In the genomic region with DNA sequence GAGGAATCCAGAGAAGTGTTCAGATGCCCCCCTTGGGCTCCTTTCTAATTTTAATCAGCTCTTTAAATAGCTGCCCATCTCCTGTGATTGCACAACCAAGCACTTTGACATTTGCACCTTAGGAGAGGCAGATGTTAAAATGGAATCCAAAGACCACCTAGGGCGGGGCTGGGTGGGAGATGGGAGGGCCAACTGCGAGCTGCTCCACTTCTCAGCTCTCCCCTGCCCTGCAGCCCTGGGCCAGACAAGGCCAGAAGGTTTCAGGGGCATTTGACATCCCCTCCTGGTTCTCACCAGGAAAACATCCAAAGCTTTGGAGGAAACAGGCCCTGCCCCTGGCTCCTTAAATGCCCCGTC, we compare ENCODE assay signal across 11 cellular contexts.
A peak's percentile ranks its signal among the peaks of the same experiment; 100 is the strongest.
DNase-seq lines count a peak whose midpoint lies in the region; ATAC-seq and TF ChIP-seq lines count a peak whose summit lies in the region.
"Had no signal": no experiment of that assay in that cellular context is flagged by ENCODE, and none has a peak within 500 bp of the region (broad histone marks: within the 10 kb centered on the region; RNA-seq: fewer than 3 reads in every experiment).

No MANE protein-coding gene starts in this region.

- peaks cover 43% of the 10 kb centered on the region for H3K36me3 Mint-ChIP-seq in activated CD4-positive, alpha-beta memory T cell treated with anti-CD3 and anti-CD28 coated beads, Interleukin-2, amount 10 ng/mL, durations not matched to agents 7 days and 5 days (ENCODE audit: low read depth)

- no peaks in the 10 kb centered on the region for H3K27me3 Mint-ChIP-seq in activated CD4-positive, alpha-beta memory T cell treated with anti-CD3 and anti-CD28 coated beads, Interleukin-2, amount 10 ng/mL, durations not matched to agents 7 days and 5 days

- H2AFZ ChIP-seq in hepatocyte: no peak overlapping the region

- POLR2A ChIA-PET in activated CD4-positive, alpha-beta memory T cell treated with anti-CD3 and anti-CD28 coated beads, Interleukin-2, amount 10 ng/mL, durations not matched to agents 7 days and 5 days (lab: Charles Lee): interaction anchor here (1.0 to 2.8 kb wide), 17 partner anchors 8 to 603 kb away, joined by 3 to 41 read pairs (median 7); a partner anchor contains a TSS

- H3K79me2 ChIP-seq in hepatocyte: no peaks in the 10 kb centered on the region

- no peak overlapping the region for H3K4me2 ChIP-seq in hepatocyte

- ATAC-seq in gastrocnemius medialis (peak in 1 of 2 donors; percentile 32), HG03469 (IDR thresholded peaks at IDR 0.05; ENCODE audit: unreplicated experiment) (no peak), GM19023 (IDR thresholded peaks at IDR 0.05; ENCODE audit: unreplicated experiment) (no peak)

- no peaks in the 10 kb centered on the region for H3K9me3 Mint-ChIP-seq in activated CD4-positive, alpha-beta memory T cell treated with anti-CD3 and anti-CD28 coated beads, Interleukin-2, amount 10 ng/mL, durations not matched to agents 7 days and 5 days

- H3K4me1 Mint-ChIP-seq in activated CD4-positive, alpha-beta memory T cell treated with anti-CD3 and anti-CD28 coated beads, Interleukin-2, amount 10 ng/mL, durations not matched to agents 7 days and 5 days: peaks cover 36% of the 10 kb centered on the region

- intact Hi-C loops in gastrocnemius medialis (cut with DNase I; ENCODE audit: low total_unique reads): no loop called here

- H3K4me1 ChIP-seq in hepatocyte (ENCODE audit: insufficient read depth) (no peaks in the 10 kb centered on the region), gastrocnemius medialis (peaks cover 27 to 40% of the 10 kb centered on the region in 2 donors)

- H3K9me2 ChIP-seq in hepatocyte (replicated peaks; ENCODE audit: insufficient read depth): no peaks in the 10 kb centered on the region

- H4K20me1 ChIP-seq in hepatocyte (ENCODE audit: insufficient read depth, poor library complexity, severe bottlenecking): no peaks in the 10 kb centered on the region

- CTCF ChIA-PET in activated CD4-positive, alpha-beta memory T cell treated with anti-CD3 and anti-CD28 coated beads, Interleukin-2, amount 10 ng/mL, durations not matched to agents 7 days and 5 days (lab: Charles Lee): interaction anchor here (1.1 to 1.4 kb wide), 2 partner anchors 10 to 16 kb away, joined by 3 to 4 read pairs; no protein-coding TSS in a partner anchor

- WGBS in hepatocyte (ENCODE audit: low lambda C conversion rate, missing lambda C conversion rate): 77% methylated on average over 3 of the region's 3 CpGs

- H3K36me3 ChIP-seq in hepatocyte (replicated peaks; ENCODE audit: insufficient read depth, low read depth): no peaks in the 10 kb centered on the region
- H3K36me3 ChIP-seq in gastrocnemius medialis: peaks cover 0 to 19% of the 10 kb centered on the region in 2 donors

- H3K27me3 ChIP-seq in hepatocyte (no peaks in the 10 kb centered on the region), gastrocnemius medialis (no peaks in the 10 kb centered on the region)
- H3K27me3 ChIP-seq: adrenal gland had no signal

- in situ Hi-C loops in gastrocnemius medialis (cut with MboI; ENCODE audit: low sequenced_read_pairs in 4 of 4): no loop called here

- peak overlapping the region; percentile 1 for H3K27ac ChIP-seq in hepatocyte
- H3K27ac ChIP-seq in gastrocnemius medialis: peak overlapping the region; percentile 37 to 74 (median 64)
- H3K27ac ChIP-seq: epithelial cell of prostate had no signal

- peak overlapping the region; percentile 79 for H3K4me3 Mint-ChIP-seq in activated CD4-positive, alpha-beta memory T cell treated with anti-CD3 and anti-CD28 coated beads, Interleukin-2, amount 10 ng/mL, durations not matched to agents 7 days and 5 days

- H3K4me3 ChIP-seq in hepatocyte: no peak overlapping the region
- H3K4me3 ChIP-seq in gastrocnemius medialis: no peak overlapping the region

- peak overlapping the region; percentile 95 for H3K27ac Mint-ChIP-seq in activated CD4-positive, alpha-beta memory T cell treated with anti-CD3 and anti-CD28 coated beads, Interleukin-2, amount 10 ng/mL, durations not matched to agents 7 days and 5 days

- peak; percentile 33 for DNase-seq in ELF-1 (ENCODE audit: low read depth, low spot score)
- no peak for DNase-seq in activated CD4-positive, alpha-beta memory T cell treated with anti-CD3 and anti-CD28 coated beads, Interleukin-2, amount 10 ng/mL, durations not matched to agents 7 days and 5 days
- DNase-seq in hepatocyte (ENCODE audit: low spot score): no peak
- DNase-seq in gastrocnemius medialis: no peak
- no peak for DNase-seq in HUDEP-2 (lab: John Stamatoyannopoulos, UW; ENCODE audit: unreplicated experiment in 76 of 76)
- no peak for DNase-seq in SIG-M5 (lab: John Stamatoyannopoulos, UW)
- DNase-seq: NCI-H187 had no signal

- TF ChIP-seq CTCF in hepatocyte (IDR thresholded peaks at IDR 0.05; ENCODE audit: poor library complexity): no peak
- no peak for TF ChIP-seq CTCF in gastrocnemius medialis (IDR thresholded peaks at IDR 0.05 in 4 of 5, conservative IDR thresholded peaks at IDR 0.05 in 1 of 5)

- no peaks in the 10 kb centered on the region for H3K9me3 ChIP-seq in hepatocyte (ENCODE audit: low read depth)
- no peaks in the 10 kb centered on the region for H3K9me3 ChIP-seq in gastrocnemius medialis
- H3K9me3 ChIP-seq: adrenal gland had no signal

- TF ChIP-seq POLR2A in gastrocnemius medialis (IDR thresholded peaks at IDR 0.05): no peak
